Comparison of ENCODE assay signal across 1 cellular context in genomic region chr9:98342103-98342818, GRCh38.
TF ChIP-seq lines count a peak whose summit lies in the region.

No MANE protein-coding gene starts in this region.

TF ChIP-seq in K562, 482 proteins besides CTCF, POLR2A, EP300 and RAD21 (continued from another document):
- TF ChIP-seq TSHZ1 (CRISPR knock-in tag; IDR thresholded peaks at IDR 0.05) (no peak), POLR3A (IDR thresholded peaks at IDR 0.05; ENCODE audit: borderline replicate concordance, extremely low read depth, insufficient read depth, insufficient read length) (no peak), HDAC1 (IDR thresholded peaks at IDR 0.05) (peak in 1 of 2 experiments; percentile 57; a peak in 2 of 4 replicates), ZNF311 (CRISPR knock-in tag; IDR thresholded peaks at IDR 0.05) (no peak), ZBTB49 (CRISPR knock-in tag; IDR thresholded peaks at IDR 0.05; ENCODE audit: borderline replicate concordance) (no peak), ZBTB43 (CRISPR knock-in tag; IDR thresholded peaks at IDR 0.05) (no peak), HNRNPL (IDR thresholded peaks at IDR 0.05; ENCODE audit: low read depth, low read length) (no peak), LARP7 (IDR thresholded peaks at IDR 0.05) (peak; percentile 64; the same call in 1 of the 2 replicates), NRF1 (conservative IDR thresholded peaks at IDR 0.05 in 1 of 2, IDR thresholded peaks at IDR 0.05 in 1 of 2) (peak in 1 of 2 experiments; percentile 29; a peak in 1 of 4 replicates), ZNF507 (tag; conservative IDR thresholded peaks at IDR 0.05) (no peak), PCBP1 (IDR thresholded peaks at IDR 0.05; ENCODE audit: low read depth, low read length, poor library complexity, severe bottlenecking) (no peak), RBBP5 (IDR thresholded peaks at IDR 0.05; ENCODE audit: borderline replicate concordance, insufficient read depth, low read length, poor library complexity, severe bottlenecking) (peak; percentile 17), SPI1 (IDR thresholded peaks at IDR 0.05; ENCODE audit: borderline replicate concordance, low read depth, low read length) (peak; percentile 16; the same call in 1 of the 2 replicates), TEAD4 (IDR thresholded peaks at IDR 0.05; ENCODE audit: low read length) (no peak), TEAD4 (CRISPR knock-in tag; IDR thresholded peaks at IDR 0.05; ENCODE audit: borderline replicate concordance) (no peak), CREBBP (IDR thresholded peaks at IDR 0.05; ENCODE audit: low read depth, low read length) (no peak), SOX6 (IDR thresholded peaks at IDR 0.05) (0 out of 2 replicates have a peak, but pooled peaks have one; percentile 51), HNRNPLL (IDR thresholded peaks at IDR 0.05; ENCODE audit: low read depth, low read length, poor library complexity, severe bottlenecking) (no peak), NFRKB (IDR thresholded peaks at IDR 0.05; ENCODE audit: low read depth) (peak; percentile 79), PHB (CRISPR knock-in tag; IDR thresholded peaks at IDR 0.05) (no peak), MAX (CRISPR knock-in tag; IDR thresholded peaks at IDR 0.05) (no peak)
